ENCODE assay signal across 13 cellular contexts in the genomic region with DNA sequence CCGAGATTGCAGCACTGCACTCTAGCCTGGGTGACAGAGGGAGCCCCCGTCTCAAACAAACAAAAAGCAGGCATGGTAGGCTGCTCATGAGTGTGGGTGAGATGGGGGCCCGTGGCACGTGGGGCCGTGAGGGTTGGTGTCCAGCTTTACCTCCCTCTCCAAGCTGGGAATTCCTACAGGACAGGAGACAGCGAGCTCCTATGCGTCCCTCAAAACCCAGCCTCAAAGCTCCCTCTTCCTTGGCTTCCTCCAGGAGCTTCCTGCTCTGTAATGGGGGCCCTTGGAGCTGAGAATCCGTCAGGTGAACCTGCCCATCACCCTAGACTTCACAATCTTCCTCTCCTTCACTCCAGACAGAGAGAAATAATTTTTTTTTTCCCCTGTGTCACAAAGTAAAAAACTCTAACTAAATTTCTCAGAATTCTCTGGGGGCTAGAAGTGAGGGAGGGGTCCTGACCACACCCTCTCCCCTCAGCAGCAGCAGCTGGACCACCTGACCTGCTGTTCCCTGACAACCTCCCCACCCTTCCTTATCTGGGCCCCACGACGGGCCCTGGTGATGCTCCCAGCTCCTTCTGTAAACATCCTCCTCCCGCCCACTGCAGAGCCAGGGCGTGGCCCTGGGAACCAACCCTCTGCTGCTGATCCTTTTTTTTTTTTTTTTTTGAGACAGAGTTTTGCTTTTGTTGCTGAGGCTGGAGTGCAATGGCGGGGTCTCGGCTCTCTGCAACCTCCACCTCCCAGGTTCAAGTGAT. TPM values are rescaled to one million over a fixed set of nuclear protein-coding genes. Genes with fewer than 3 reads are reported as not detected.
DNase-seq lines count a peak whose midpoint lies in the region; ATAC-seq, FAIRE-seq and TF ChIP-seq lines count a peak whose summit lies in the region.
"Had no signal": no experiment of that assay in that cellular context is flagged by ENCODE, and none has a peak within 500 bp of the region (broad histone marks: within the 10 kb centered on the region; RNA-seq: fewer than 3 reads in every experiment).

No MANE protein-coding gene starts in this region.

- CTCF ChIA-PET in HepG2 (lab: Yijun Ruan, JAX; ENCODE audit: low intra/inter-chr PET ratio, low total read pairs) = interaction anchor here (1.8 kb wide), 1 partner anchor 40 kb away, joined by 4 read pairs; no protein-coding TSS in a partner anchor

- H3K79me2 ChIP-seq in HepG2 (ENCODE audit: insufficient read depth, low read length) = peaks cover 41% of the 10 kb centered on the region

- H3K9ac ChIP-seq in HepG2 (ENCODE audit: insufficient read depth, low read depth, low read length) = peak overlapping the region; percentile 51; the same call in 1 of the 2 replicates

- no peak overlapping the region for H2AFZ ChIP-seq in HepG2 (ENCODE audit: low read length)

- TF ChIP-seq POLR2A in HepG2 (IDR thresholded peaks at IDR 0.05; ENCODE audit: insufficient read depth in 1 of 2, low read depth in 2 of 2, low read length in 2 of 2) = peak in 1 of 2 experiments; percentile 17; a peak in 1 of 4 replicates
- no peak for TF ChIP-seq POLR2A in right lobe of liver (IDR thresholded peaks at IDR 0.05)

- POLR2A ChIA-PET in HepG2 (lab: Yijun Ruan, JAX) = interaction anchor here (0.6 to 4.6 kb wide), 9 partner anchors 9 to 38 kb away, joined by 3 to 49 read pairs (median 6); partner anchors contain the start of gene WDR18

- no peaks in the 10 kb centered on the region for H4K20me1 ChIP-seq in HepG2 (ENCODE audit: insufficient read depth, low read length)

- H3K27me3 ChIP-seq in HepG2 (ENCODE audit: control insufficient read depth in 1 of 2, insufficient read depth in 2 of 2, low read length in 2 of 2) (no peaks in the 10 kb centered on the region), right lobe of liver (no peaks in the 10 kb centered on the region)

- peak overlapping the region; percentile 74 for H3K27ac ChIP-seq in HepG2 (ENCODE audit: extremely low read length, insufficient read depth, low read length)
- H3K27ac ChIP-seq in right lobe of liver = no peak overlapping the region

- no peaks in the 10 kb centered on the region for H3K4me1 Mint-ChIP-seq in natural killer cell

- H3K4me1 ChIP-seq in HepG2 (ENCODE audit: insufficient read depth, low read length) (peaks cover 59% of the 10 kb centered on the region), right lobe of liver (no peaks in the 10 kb centered on the region)

- peaks cover 22 to 56% of the 10 kb centered on the region in 2 experiments; a peak in 4 of 5 replicates for H3K36me3 ChIP-seq in HepG2 (replicated peaks in 1 of 2; ENCODE audit: control insufficient read depth in 1 of 2, insufficient read depth in 2 of 2, low read length in 2 of 2)
- peaks cover 0 to 3% (median 0%) of the 10 kb centered on the region in 4 donors for H3K36me3 ChIP-seq in right lobe of liver

- H3K4me2 ChIP-seq in HepG2 (ENCODE audit: low read depth, low read length) = peak overlapping the region; percentile 77; the same call in 1 of the 2 replicates

- no peaks in the 10 kb centered on the region for H3K27me3 Mint-ChIP-seq in natural killer cell (ENCODE audit: low read depth in 2 of 2)
- H3K27me3 Mint-ChIP-seq: brain had no signal

- ATAC-seq in HepG2 (no peak), right lobe of liver (no peak), HG02588 (IDR thresholded peaks at IDR 0.05; ENCODE audit: unreplicated experiment) (no peak), natural killer cell (no peak)

- 48% methylated on average over 9 of the region's 14 CpGs for WGBS in HepG2 (ENCODE audit: low lambda C conversion rate)
- WGBS in right lobe of liver (ENCODE audit: insufficient coverage, low coverage, low lambda C conversion rate, missing lambda C conversion rate) = 77% methylated on average over 7 of the region's 14 CpGs

- intact Hi-C loops in HepG2 (cut with micrococcal nuclease; ENCODE audit: unreplicated experiment) (no loop called here), right lobe of liver (cut with DNase I) (no loop called here), natural killer cell (cut with micrococcal nuclease) (no loop called here)

- no peaks in the 10 kb centered on the region for H3K36me3 Mint-ChIP-seq in natural killer cell

- in situ Hi-C loops in HepG2 (cut with HindIII; ENCODE audit: extremely low pct_ligation_motif_present, low pct_unique_long_range_greater_than_20kb) = loop anchor here (5.0 kb wide), 1 partner anchor 35 kb away; the partner anchor contains the start of gene ARID3A

- no peak for TF ChIP-seq RAD21 in HepG2 (CRISPR knock-in tag; IDR thresholded peaks at IDR 0.05)

- no peak overlapping the region for H3K4me3 Mint-ChIP-seq in natural killer cell
- H3K4me3 Mint-ChIP-seq: brain had no signal

- TF ChIP-seq EP300 in HepG2 (IDR thresholded peaks at IDR 0.05; ENCODE audit: low read depth in 2 of 2, low read length in 2 of 2) (peak in 1 of 2 experiments; percentile 27; a peak in 1 of 4 replicates), HepG2 (CRISPR knock-in tag; IDR thresholded peaks at IDR 0.05; ENCODE audit: borderline replicate concordance) (no peak)

- H3K9me3 Mint-ChIP-seq in natural killer cell = no peaks in the 10 kb centered on the region

- peak; percentile 20 for DNase-seq in HepG2 (ENCODE audit: low spot score)
- no peak for DNase-seq in right lobe of liver
- DNase-seq in RPMI7951 (ENCODE audit: low read depth) = peak; percentile 15
- DNase-seq in fibroblast of villous mesenchyme (ENCODE audit: low read depth) = peak; percentile 90
- DNase-seq in activated gamma-delta T cell (lab: John Stamatoyannopoulos, UW) = no peak
- DNase-seq in stimulated activated CD4-positive, alpha-beta T cell treated with anti-CD3 and anti-CD28 coated beads, Interleukin-1b, Interleukin-23, amount 100 ng/mL, for 48 hours = no peak
- no peak for DNase-seq in natural killer cell
- DNase-seq: activated T-cell treated with anti-CD3 and anti-CD28 coated beads, Interleukin-2, amount 50 U/mL, for 1 hour; NCI-H1417; T1000 had no signal

- FAIRE-seq in HepG2 (lab: Jason Lieb, UNC) = no peak

- H3K4me3 ChIP-seq in HepG2 (replicated peaks in 1 of 3; ENCODE audit: insufficient read depth in 1 of 3, low read depth in 2 of 3, low read length in 3 of 3) (no peak overlapping the region; a peak in 1 of 6 replicates), right lobe of liver (no peak overlapping the region), fibroblast of villous mesenchyme (ENCODE audit: low read depth, low read length) (no peak overlapping the region)

- no peak overlapping the region for H3K27ac Mint-ChIP-seq in natural killer cell

- TF ChIP-seq CTCF in HepG2 (CRISPR knock-in tag; IDR thresholded peaks at IDR 0.05) (no peak), right lobe of liver (IDR thresholded peaks at IDR 0.05) (no peak), fibroblast of villous mesenchyme (IDR thresholded peaks at IDR 0.05; ENCODE audit: insufficient read depth, low read depth, low read length) (no peak), natural killer cell (IDR thresholded peaks at IDR 0.05) (no peak)

- BruUV-seq in HepG2 (replicated peaks; lab: Mats Ljungman, UMichigan) = no TSS peak

- H3K9me3 ChIP-seq in HepG2 (ENCODE audit: low read length) (no peaks in the 10 kb centered on the region), right lobe of liver (no peaks in the 10 kb centered on the region)

RNA-seq across cellular contexts. Expression of gene WDR18, which starts 22.1 kb away (rescaled TPM):
- 47.6 and 49.7 TPM in 2 replicates for total RNA-seq in HepG2 (2016; rRNA removed; fragmentation: Illumina TruSeq; extraction: Trizol)
- 26.1 and 29.1 TPM in 2 replicates for total RNA-seq in HepG2 (2016; cell fraction: cytosol; rRNA removed; fragmentation: Illumina TruSeq; extraction: Trizol; ENCODE audit: low read depth)
- total RNA-seq in HepG2 (2016; cell fraction: insoluble cytoplasmic fraction; rRNA removed; fragmentation: Illumina TruSeq; extraction: Trizol) = 48.0 and 48.9 TPM in 2 replicates
- 31.0 and 31.9 TPM in 2 replicates for total RNA-seq in HepG2 (2016; cell fraction: membrane; rRNA removed; fragmentation: Illumina TruSeq; extraction: Trizol)
- 29.6 and 30.6 TPM in 2 replicates for total RNA-seq in HepG2 (2016; cell fraction: nucleus; rRNA removed; fragmentation: Illumina TruSeq; extraction: Trizol)
- polyA plus RNA-seq in HepG2 (2011; rRNA removed) = 36.4 and 44.6 TPM in 2 replicates
- 25.5 and 56.5 TPM in 2 replicates for polyA plus RNA-seq in HepG2 (2011; cell fraction: cytosol; rRNA removed)
- polyA plus RNA-seq in HepG2 (2011; cell fraction: nucleus; rRNA removed) = 182 and 212 TPM in 2 replicates
- 32.8 and 36.1 TPM in 2 replicates for polyA plus RNA-seq in HepG2 (2012)
- polyA plus RNA-seq in HepG2 (2016; cell fraction: cytosol; fragmentation: Illumina TruSeq; extraction: Trizol; ENCODE audit: low read depth) = 33.6 and 34.5 TPM in 2 replicates
- polyA plus RNA-seq in HepG2 (2016; cell fraction: insoluble cytoplasmic fraction; fragmentation: Illumina TruSeq; extraction: Trizol; ENCODE audit: low read depth) = 54.6 and 65.2 TPM in 2 replicates
- 27.0 and 27.2 TPM in 2 replicates for polyA plus RNA-seq in HepG2 (2016; cell fraction: membrane; fragmentation: Illumina TruSeq; extraction: Trizol; ENCODE audit: low read depth)
- polyA plus RNA-seq in HepG2 (2016; cell fraction: nucleus; fragmentation: Illumina TruSeq; extraction: Trizol; ENCODE audit: insufficient read depth, low read depth) = 69.0 and 72.3 TPM in 2 replicates
- polyA minus RNA-seq in HepG2 (2011; rRNA and poly(A)+ RNA removed; ENCODE audit: low replicate concordance) = 59.9 and 104 TPM in 2 replicates
- 40.3 and 49.5 TPM in 2 replicates for polyA minus RNA-seq in HepG2 (2011; cell fraction: cytosol; rRNA and poly(A)+ RNA removed)
- 29.6 and 30.8 TPM in 2 replicates for polyA minus RNA-seq in HepG2 (2011; cell fraction: nucleus; rRNA and poly(A)+ RNA removed)
- total RNA-seq in right lobe of liver = 10 to 100 TPM; 19.0 to 56.2 (median 29.7) TPM
- total RNA-seq in RPMI7951 (2014; rRNA removed; shearing (Covaris generic)) = 47.7 and 67.0 TPM in 2 replicates
- 49.7 and 77.3 TPM in 2 replicates for total RNA-seq in fibroblast of villous mesenchyme
- 10 to 100 TPM; 17.5 to 25.4 (median 22.7) TPM for total RNA-seq in natural killer cell

RNA-seq across cellular contexts. Expression of gene ARID3A, which starts 36.2 kb away (rescaled TPM):
- total RNA-seq in HepG2 (2016; rRNA removed; fragmentation: Illumina TruSeq; extraction: Trizol) (53.8 and 71.3 TPM in 2 replicates), right lobe of liver (1 to 10 TPM in 5 of 6 experiments, under 1 TPM in 1; 0.74 to 5.3 (median 1.9) TPM), fibroblast of villous mesenchyme (39.3 and 45.8 TPM in 2 replicates), natural killer cell (10 to 100 TPM; 15.9 to 24.6 (median 24.2) TPM)
- total RNA-seq in HepG2 (2016; cell fraction: cytosol; rRNA removed; fragmentation: Illumina TruSeq; extraction: Trizol; ENCODE audit: low read depth) = 26.5 and 31.5 TPM in 2 replicates
- total RNA-seq in HepG2 (2016; cell fraction: insoluble cytoplasmic fraction; rRNA removed; fragmentation: Illumina TruSeq; extraction: Trizol) = 41.5 and 68.9 TPM in 2 replicates
- 56.8 and 62.2 TPM in 2 replicates for total RNA-seq in HepG2 (2016; cell fraction: membrane; rRNA removed; fragmentation: Illumina TruSeq; extraction: Trizol)
- 35.6 and 47.1 TPM in 2 replicates for total RNA-seq in HepG2 (2016; cell fraction: nucleus; rRNA removed; fragmentation: Illumina TruSeq; extraction: Trizol)
- polyA plus RNA-seq in HepG2 (2011; rRNA removed) = 77.9 and 102 TPM in 2 replicates
- polyA plus RNA-seq in HepG2 (2011; cell fraction: cytosol; rRNA removed) = 44.7 and 68.0 TPM in 2 replicates
- polyA plus RNA-seq in HepG2 (2011; cell fraction: nucleus; rRNA removed) = 150 and 160 TPM in 2 replicates
- 78.6 and 99.3 TPM in 2 replicates for polyA plus RNA-seq in HepG2 (2012)
- 31.0 and 31.3 TPM in 2 replicates for polyA plus RNA-seq in HepG2 (2016; cell fraction: cytosol; fragmentation: Illumina TruSeq; extraction: Trizol; ENCODE audit: low read depth)
- 58.1 and 70.4 TPM in 2 replicates for polyA plus RNA-seq in HepG2 (2016; cell fraction: insoluble cytoplasmic fraction; fragmentation: Illumina TruSeq; extraction: Trizol; ENCODE audit: low read depth)
- 47.1 and 58.2 TPM in 2 replicates for polyA plus RNA-seq in HepG2 (2016; cell fraction: membrane; fragmentation: Illumina TruSeq; extraction: Trizol; ENCODE audit: low read depth)
- 76.0 and 89.6 TPM in 2 replicates for polyA plus RNA-seq in HepG2 (2016; cell fraction: nucleus; fragmentation: Illumina TruSeq; extraction: Trizol; ENCODE audit: insufficient read depth, low read depth)
- 15.5 and 299 TPM in 2 replicates for polyA minus RNA-seq in HepG2 (2011; rRNA and poly(A)+ RNA removed; ENCODE audit: low replicate concordance)
- 163 and 199 TPM in 2 replicates for polyA minus RNA-seq in HepG2 (2011; cell fraction: cytosol; rRNA and poly(A)+ RNA removed)
- polyA minus RNA-seq in HepG2 (2011; cell fraction: nucleus; rRNA and poly(A)+ RNA removed) = 48.5 and 77.1 TPM in 2 replicates
- 5.3 and 5.6 TPM in 2 replicates for total RNA-seq in RPMI7951 (2014; rRNA removed; shearing (Covaris generic))

RNA-seq across cellular contexts. Expression of gene GRIN3B, which starts 38.2 kb away (rescaled TPM):
- total RNA-seq in HepG2 (2016; rRNA removed; fragmentation: Illumina TruSeq; extraction: Trizol) = 0.07 TPM in 1 of 2 replicates, not detected in the other
- not detected in 2 replicates for total RNA-seq in HepG2 (2016; cell fraction: cytosol; rRNA removed; fragmentation: Illumina TruSeq; extraction: Trizol; ENCODE audit: low read depth)
- total RNA-seq in HepG2 (2016; cell fraction: insoluble cytoplasmic fraction; rRNA removed; fragmentation: Illumina TruSeq; extraction: Trizol) = 0.17 TPM in 1 of 2 replicates, not detected in the other
- not detected in 2 replicates for total RNA-seq in HepG2 (2016; cell fraction: membrane; rRNA removed; fragmentation: Illumina TruSeq; extraction: Trizol)
- total RNA-seq in HepG2 (2016; cell fraction: nucleus; rRNA removed; fragmentation: Illumina TruSeq; extraction: Trizol) = 0.28 TPM in 1 of 2 replicates, not detected in the other
- polyA plus RNA-seq in HepG2 (2011; rRNA removed) = 0.20 and 0.34 TPM in 2 replicates
- polyA plus RNA-seq in HepG2 (2011; cell fraction: cytosol; rRNA removed) = 0.15 and 0.47 TPM in 2 replicates
- polyA plus RNA-seq in HepG2 (2011; cell fraction: nucleus; rRNA removed) = 2.8 and 7.1 TPM in 2 replicates
- 0.23 and 0.28 TPM in 2 replicates for polyA plus RNA-seq in HepG2 (2012)
- polyA plus RNA-seq in HepG2 (2016; cell fraction: cytosol; fragmentation: Illumina TruSeq; extraction: Trizol; ENCODE audit: low read depth) = not detected in 2 replicates
- not detected in 2 replicates for polyA plus RNA-seq in HepG2 (2016; cell fraction: insoluble cytoplasmic fraction; fragmentation: Illumina TruSeq; extraction: Trizol; ENCODE audit: low read depth)
- polyA plus RNA-seq in HepG2 (2016; cell fraction: membrane; fragmentation: Illumina TruSeq; extraction: Trizol; ENCODE audit: low read depth) = not detected in 2 replicates
- 0.27 and 0.38 TPM in 2 replicates for polyA plus RNA-seq in HepG2 (2016; cell fraction: nucleus; fragmentation: Illumina TruSeq; extraction: Trizol; ENCODE audit: insufficient read depth, low read depth)
- polyA minus RNA-seq in HepG2 (2011; rRNA and poly(A)+ RNA removed; ENCODE audit: low replicate concordance) = 0.42 TPM in 1 of 2 replicates, not detected in the other
- polyA minus RNA-seq in HepG2 (2011; cell fraction: cytosol; rRNA and poly(A)+ RNA removed) = not detected in 2 replicates
- 0.13 and 0.37 TPM in 2 replicates for polyA minus RNA-seq in HepG2 (2011; cell fraction: nucleus; rRNA and poly(A)+ RNA removed)
- total RNA-seq in right lobe of liver = under 1 TPM in 1 of 6 experiments, not detected in 5; 0.06 TPM
- total RNA-seq in RPMI7951 (2014; rRNA removed; shearing (Covaris generic)) = 0.20 and 0.24 TPM in 2 replicates
- total RNA-seq in fibroblast of villous mesenchyme = under 0.01 TPM in 2 replicates
- under 1 TPM in 2 of 3 donors, not detected in 1; 0.09 to 0.15 TPM for total RNA-seq in natural killer cell

RNA-seq across cellular contexts. Expression of gene KISS1R, which starts 44.9 kb away (rescaled TPM):
- total RNA-seq in HepG2 (2016; rRNA removed; fragmentation: Illumina TruSeq; extraction: Trizol) (3.9 and 10.2 TPM in 2 replicates), right lobe of liver (under 1 TPM in 1 of 6 experiments, not detected in 5; 0.47 TPM), fibroblast of villous mesenchyme (not detected in 2 replicates), natural killer cell (under 1 TPM in 1 of 3 donors, not detected in 2; 0.31 TPM)
- 4.7 and 5.1 TPM in 2 replicates for total RNA-seq in HepG2 (2016; cell fraction: cytosol; rRNA removed; fragmentation: Illumina TruSeq; extraction: Trizol; ENCODE audit: low read depth)
- total RNA-seq in HepG2 (2016; cell fraction: insoluble cytoplasmic fraction; rRNA removed; fragmentation: Illumina TruSeq; extraction: Trizol) = 3.2 and 9.6 TPM in 2 replicates
- total RNA-seq in HepG2 (2016; cell fraction: membrane; rRNA removed; fragmentation: Illumina TruSeq; extraction: Trizol) = 7.1 and 8.6 TPM in 2 replicates
- 8.2 and 8.4 TPM in 2 replicates for total RNA-seq in HepG2 (2016; cell fraction: nucleus; rRNA removed; fragmentation: Illumina TruSeq; extraction: Trizol)
- polyA plus RNA-seq in HepG2 (2011; rRNA removed) = 1.1 and 1.5 TPM in 2 replicates
- polyA plus RNA-seq in HepG2 (2011; cell fraction: cytosol; rRNA removed) = 1.6 and 3.0 TPM in 2 replicates
- 10.4 and 11.9 TPM in 2 replicates for polyA plus RNA-seq in HepG2 (2011; cell fraction: nucleus; rRNA removed)
- polyA plus RNA-seq in HepG2 (2012) = 2.8 and 4.0 TPM in 2 replicates
- polyA plus RNA-seq in HepG2 (2016; cell fraction: cytosol; fragmentation: Illumina TruSeq; extraction: Trizol; ENCODE audit: low read depth) = 3.6 and 4.4 TPM in 2 replicates
- polyA plus RNA-seq in HepG2 (2016; cell fraction: insoluble cytoplasmic fraction; fragmentation: Illumina TruSeq; extraction: Trizol; ENCODE audit: low read depth) = 4.2 and 5.9 TPM in 2 replicates
- polyA plus RNA-seq in HepG2 (2016; cell fraction: membrane; fragmentation: Illumina TruSeq; extraction: Trizol; ENCODE audit: low read depth) = 4.5 and 6.0 TPM in 2 replicates
- polyA plus RNA-seq in HepG2 (2016; cell fraction: nucleus; fragmentation: Illumina TruSeq; extraction: Trizol; ENCODE audit: insufficient read depth, low read depth) = 15.3 and 19.1 TPM in 2 replicates
- 5.9 TPM in 1 of 2 replicates, not detected in the other for polyA minus RNA-seq in HepG2 (2011; rRNA and poly(A)+ RNA removed; ENCODE audit: low replicate concordance)
- polyA minus RNA-seq in HepG2 (2011; cell fraction: cytosol; rRNA and poly(A)+ RNA removed) = 2.4 and 3.7 TPM in 2 replicates
- 0.50 and 0.77 TPM in 2 replicates for polyA minus RNA-seq in HepG2 (2011; cell fraction: nucleus; rRNA and poly(A)+ RNA removed)
- not detected in 2 replicates for total RNA-seq in RPMI7951 (2014; rRNA removed; shearing (Covaris generic))
- polyA plus RNA-seq: BJ had no signal

RNA-seq across cellular contexts. Expression of gene R3HDM4, which starts 49.0 kb away (rescaled TPM):
- total RNA-seq in HepG2 (2016; rRNA removed; fragmentation: Illumina TruSeq; extraction: Trizol) = 21.8 and 26.2 TPM in 2 replicates
- total RNA-seq in HepG2 (2016; cell fraction: cytosol; rRNA removed; fragmentation: Illumina TruSeq; extraction: Trizol; ENCODE audit: low read depth) = 17.5 and 31.0 TPM in 2 replicates
- 22.0 and 24.7 TPM in 2 replicates for total RNA-seq in HepG2 (2016; cell fraction: insoluble cytoplasmic fraction; rRNA removed; fragmentation: Illumina TruSeq; extraction: Trizol)
- total RNA-seq in HepG2 (2016; cell fraction: membrane; rRNA removed; fragmentation: Illumina TruSeq; extraction: Trizol) = 29.7 and 34.2 TPM in 2 replicates
- 16.4 and 18.7 TPM in 2 replicates for total RNA-seq in HepG2 (2016; cell fraction: nucleus; rRNA removed; fragmentation: Illumina TruSeq; extraction: Trizol)
- 26.9 and 40.4 TPM in 2 replicates for polyA plus RNA-seq in HepG2 (2011; rRNA removed)
- 30.7 and 39.0 TPM in 2 replicates for polyA plus RNA-seq in HepG2 (2011; cell fraction: cytosol; rRNA removed)
- polyA plus RNA-seq in HepG2 (2011; cell fraction: nucleus; rRNA removed) = 57.8 and 68.0 TPM in 2 replicates
- 22.6 and 31.3 TPM in 2 replicates for polyA plus RNA-seq in HepG2 (2012)
- 24.5 and 25.3 TPM in 2 replicates for polyA plus RNA-seq in HepG2 (2016; cell fraction: cytosol; fragmentation: Illumina TruSeq; extraction: Trizol; ENCODE audit: low read depth)
- 39.3 and 43.4 TPM in 2 replicates for polyA plus RNA-seq in HepG2 (2016; cell fraction: insoluble cytoplasmic fraction; fragmentation: Illumina TruSeq; extraction: Trizol; ENCODE audit: low read depth)
- 44.4 and 45.0 TPM in 2 replicates for polyA plus RNA-seq in HepG2 (2016; cell fraction: membrane; fragmentation: Illumina TruSeq; extraction: Trizol; ENCODE audit: low read depth)
- polyA plus RNA-seq in HepG2 (2016; cell fraction: nucleus; fragmentation: Illumina TruSeq; extraction: Trizol; ENCODE audit: insufficient read depth, low read depth) = 58.7 and 76.5 TPM in 2 replicates
- 15.6 and 40.4 TPM in 2 replicates for polyA minus RNA-seq in HepG2 (2011; rRNA and poly(A)+ RNA removed; ENCODE audit: low replicate concordance)
- polyA minus RNA-seq in HepG2 (2011; cell fraction: cytosol; rRNA and poly(A)+ RNA removed) = 11.7 and 15.6 TPM in 2 replicates
- 8.1 and 9.8 TPM in 2 replicates for polyA minus RNA-seq in HepG2 (2011; cell fraction: nucleus; rRNA and poly(A)+ RNA removed)
- total RNA-seq in right lobe of liver = 10 to 100 TPM; 14.5 to 28.2 (median 20.5) TPM
- 19.7 and 29.3 TPM in 2 replicates for total RNA-seq in RPMI7951 (2014; rRNA removed; shearing (Covaris generic))
- total RNA-seq in fibroblast of villous mesenchyme = 26.3 and 31.6 TPM in 2 replicates
- 100 to 1,000 TPM in 1 of 3 donors, 10 to 100 TPM in 2; 88.7 to 106 (median 97.8) TPM for total RNA-seq in natural killer cell

Comparison
In these comparisons a context has a peak if more than half of its experiments do, and no peak if none do; other contexts are left out.
1. DNase-seq: peak in HepG2 (single experiment), RPMI7951 (single experiment) and fibroblast of villous mesenchyme (single experiment); none in right lobe of liver (0 of 3), activated gamma-delta T cell (single experiment), stimulated activated CD4-positive, alpha-beta T cell treated with anti-CD3 and anti-CD28 coated beads, Interleukin-1b, Interleukin-23, amount 100 ng/mL, for 48 hours (single experiment) and natural killer cell (single experiment).